In the genomic region with DNA sequence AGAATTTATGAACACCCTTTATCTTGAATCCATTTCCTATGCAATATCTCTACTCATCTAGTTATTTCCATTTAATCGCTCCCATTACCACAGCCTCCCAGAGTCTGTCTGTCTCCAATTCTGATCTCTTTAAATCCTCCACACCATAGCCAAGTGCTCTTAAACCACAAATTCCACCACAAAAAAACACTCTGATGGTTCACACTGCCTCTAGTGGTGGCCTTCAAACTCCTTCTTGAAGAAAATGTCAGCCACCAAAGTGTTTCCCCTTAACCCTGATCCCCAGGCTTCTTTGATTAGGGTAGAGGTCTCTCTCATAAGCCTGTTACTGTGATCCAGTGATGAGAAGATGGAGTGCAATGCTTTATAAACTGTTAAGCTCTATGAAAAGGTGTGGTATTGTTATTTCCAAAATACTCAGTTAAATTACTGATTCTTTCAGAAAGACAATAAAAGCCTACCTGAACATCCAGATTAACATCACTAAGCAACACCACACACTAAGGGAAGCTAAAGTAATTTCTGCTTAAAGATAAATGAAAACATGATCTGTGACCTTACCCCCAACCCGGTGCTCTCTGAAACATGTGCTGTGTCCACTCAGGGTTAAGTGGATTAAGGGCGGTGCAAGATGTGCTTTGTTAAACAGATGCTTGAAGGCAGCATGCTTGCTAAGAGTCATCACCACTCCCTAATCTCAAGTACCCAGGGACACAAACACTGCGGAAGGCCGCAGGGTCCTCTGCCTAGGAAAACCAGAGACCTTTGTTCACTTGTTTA, we compare ENCODE assay signal across 10 cellular contexts. TPM values are rescaled to one million over a fixed set of nuclear protein-coding genes. Genes with fewer than 3 reads are reported as not detected.
A peak's percentile ranks its signal among the peaks of the same experiment; 100 is the strongest.
DNase-seq lines count a peak whose midpoint lies in the region; ATAC-seq, FAIRE-seq and TF ChIP-seq lines count a peak whose summit lies in the region.
"Not testable (repeated sequence)": the region's sequence is repeated elsewhere in the genome, so short reads cannot be mapped to it uniquely, and the experiment has no call there.
"Had no signal": no experiment of that assay in that cellular context is flagged by ENCODE, and none has a peak within 500 bp of the region (broad histone marks: within the 10 kb centered on the region; RNA-seq: fewer than 3 reads in every experiment).

No MANE protein-coding gene starts in this region.

- H3K9me3 ChIP-seq in CD4-positive, CD25-positive, alpha-beta regulatory T cell (ENCODE audit: control insufficient read depth in 2 of 2, low read length in 2 of 2); PC-9 (ENCODE audit: insufficient read depth, low read depth); spleen: not testable (repeated sequence)

- FAIRE-seq in GM19239 (lab: Jason Lieb, UNC), result peak; percentile 31

- DNase-seq in CD4-positive, CD25-positive, alpha-beta regulatory T cell, result peak in 2 of 3 donors; percentile 11 to 66
- not testable (repeated sequence) for DNase-seq in GM19239 (ENCODE audit: insufficient read length, low spot score); PC-9; spleen
- DNase-seq in activated CD8-positive, alpha-beta T cell treated with anti-CD3 and anti-CD28 coated beads for 36 hours, result peak; percentile 49
- peak; percentile 35 for DNase-seq in endothelial cell (ENCODE audit: low spot score)
- peak; percentile 79 for DNase-seq in iris pigment epithelial cell (ENCODE audit: low read depth)

- H3K27me3 ChIP-seq in CD4-positive, CD25-positive, alpha-beta regulatory T cell (ENCODE audit: control insufficient read depth, insufficient read depth, low read length); KMS-11 (ENCODE audit: insufficient read depth, low read depth); PC-9 (ENCODE audit: insufficient read depth, low read depth); spleen (replicated peaks in 1 of 7): not testable (repeated sequence)

- TF ChIP-seq POLR2A in spleen (IDR thresholded peaks at IDR 0.05), result not testable (repeated sequence)

- not testable (repeated sequence) for H3K4me3 ChIP-seq in CD4-positive, CD25-positive, alpha-beta regulatory T cell (ENCODE audit: low read depth, low read length); KMS-11 (IDR thresholded peaks at IDR 0.05; ENCODE audit: insufficient read depth, low read depth, low read length); PC-9; spleen

- POLR2A ChIA-PET in PC-9 (lab: Charles Lee; ENCODE audit: unreplicated experiment); activated CD8-positive, alpha-beta T cell treated with anti-CD3 and anti-CD28 coated beads for 36 hours (lab: Charles Lee): not testable (repeated sequence)

- H3K4me1 Mint-ChIP-seq in CD4-positive, CD25-positive, alpha-beta regulatory T cell, result peaks cover 14 to 23% (median 21%) of the 10 kb centered on the region in 4 donors
- H3K4me1 Mint-ChIP-seq in activated CD8-positive, alpha-beta T cell treated with anti-CD3 and anti-CD28 coated beads for 36 hours (ENCODE audit: low read depth), result not testable (repeated sequence)
- peaks cover 34% of the 10 kb centered on the region for H3K4me1 Mint-ChIP-seq in endothelial cell (ENCODE audit: unreplicated experiment)

- not testable (repeated sequence) for H3K79me2 ChIP-seq in KMS-11 (ENCODE audit: insufficient read depth, low read depth); PC-9 (ENCODE audit: low read depth)

- not testable (repeated sequence) for H4K20me1 ChIP-seq in KMS-11 (ENCODE audit: insufficient read depth); PC-9 (ENCODE audit: insufficient read depth)

- not testable (repeated sequence) for H3K9me3 Mint-ChIP-seq in CD4-positive, CD25-positive, alpha-beta regulatory T cell; activated CD8-positive, alpha-beta T cell treated with anti-CD3 and anti-CD28 coated beads for 36 hours; endothelial cell (ENCODE audit: unreplicated experiment)

- H3F3A ChIP-seq in PC-9 (ENCODE audit: insufficient read depth, low read depth), result not testable (repeated sequence)

- not testable (repeated sequence) for H3K9me2 ChIP-seq in PC-9 (ENCODE audit: insufficient read depth)

- intact Hi-C loops in PC-9 (cut with micrococcal nuclease; ENCODE audit: unreplicated experiment), result loop anchor here (5.0 kb wide), 1 partner anchor 91 kb away; no protein-coding TSS in a partner anchor
- intact Hi-C loops in activated CD8-positive, alpha-beta T cell treated with anti-CD3 and anti-CD28 coated beads for 36 hours (cut with micrococcal nuclease), result loop anchor here (5.0 kb wide), 1 partner anchor 81 kb away; no protein-coding TSS in a partner anchor
- intact Hi-C loops in spleen (cut with DNase I; ENCODE audit: low total_unique reads), result not testable (repeated sequence)

- not testable (repeated sequence) for H3K4me3 Mint-ChIP-seq in CD4-positive, CD25-positive, alpha-beta regulatory T cell; activated CD8-positive, alpha-beta T cell treated with anti-CD3 and anti-CD28 coated beads for 36 hours; endothelial cell (ENCODE audit: unreplicated experiment)

- H3K27ac Mint-ChIP-seq in CD4-positive, CD25-positive, alpha-beta regulatory T cell, result peak overlapping the region in 1 of 3 donors; percentile 3
- not testable (repeated sequence) for H3K27ac Mint-ChIP-seq in activated CD8-positive, alpha-beta T cell treated with anti-CD3 and anti-CD28 coated beads for 36 hours
- H3K27ac Mint-ChIP-seq in endothelial cell (ENCODE audit: unreplicated experiment), result peak overlapping the region; percentile 14

- peaks cover 44% of the 10 kb centered on the region for H3K36me3 Mint-ChIP-seq in CD4-positive, CD25-positive, alpha-beta regulatory T cell
- peaks cover 30% of the 10 kb centered on the region for H3K36me3 Mint-ChIP-seq in activated CD8-positive, alpha-beta T cell treated with anti-CD3 and anti-CD28 coated beads for 36 hours (ENCODE audit: low read depth)
- not testable (repeated sequence) for H3K36me3 Mint-ChIP-seq in endothelial cell (ENCODE audit: low read depth, unreplicated experiment)

- not testable (repeated sequence) for H3K4me2 ChIP-seq in KMS-11, PC-9

- not testable (repeated sequence) for H3K4me1 ChIP-seq in CD4-positive, CD25-positive, alpha-beta regulatory T cell (ENCODE audit: control insufficient read depth, insufficient read depth, low read length, poor library complexity, severe bottlenecking); PC-9 (replicated peaks; ENCODE audit: insufficient read depth); spleen
- H3K4me1 ChIP-seq in KMS-11 (ENCODE audit: low read depth, poor library complexity, severe bottlenecking), result peaks cover 17% of the 10 kb centered on the region

- not testable (repeated sequence) for H3K9ac ChIP-seq in KMS-11

- H3K36me3 ChIP-seq in CD4-positive, CD25-positive, alpha-beta regulatory T cell (ENCODE audit: control insufficient read depth, insufficient read depth, low read length), result peaks cover 19% of the 10 kb centered on the region
- not testable (repeated sequence) for H3K36me3 ChIP-seq in KMS-11 (ENCODE audit: insufficient read depth); PC-9 (ENCODE audit: low read depth)
- peaks cover 0 to 72% (median 14%) of the 10 kb centered on the region in 6 donors for H3K36me3 ChIP-seq in spleen

- ATAC-seq in CD4-positive, CD25-positive, alpha-beta regulatory T cell (ENCODE audit: low read depth in 2 of 2), result peak; percentile 28 to 50
- peak; percentile 64 for ATAC-seq in activated CD8-positive, alpha-beta T cell treated with anti-CD3 and anti-CD28 coated beads for 36 hours

- H3K27ac ChIP-seq in CD4-positive, CD25-positive, alpha-beta regulatory T cell (ENCODE audit: insufficient read depth, low read length, poor library complexity, severe bottlenecking); KMS-11; PC-9; spleen: not testable (repeated sequence)

- TF ChIP-seq CTCF in KMS-11 (conservative IDR thresholded peaks at IDR 0.05; ENCODE audit: low read depth, low read length), result peak; percentile 70
- TF ChIP-seq CTCF in PC-9 (conservative IDR thresholded peaks at IDR 0.05), result peak; percentile 64
- peak; percentile 54 for TF ChIP-seq CTCF in activated CD8-positive, alpha-beta T cell treated with anti-CD3 and anti-CD28 coated beads for 36 hours (IDR thresholded peaks at IDR 0.05)
- peak; percentile 45 for TF ChIP-seq CTCF in endothelial cell (IDR thresholded peaks at IDR 0.05; ENCODE audit: unreplicated experiment)
- peak in 6 of 11 experiments; percentile 15 to 43 (median 26) for TF ChIP-seq CTCF in spleen (IDR thresholded peaks at IDR 0.05 in 8 of 11, conservative IDR thresholded peaks at IDR 0.05 in 3 of 11)

- CTCF ChIA-PET in PC-9 (lab: Charles Lee), result interaction anchor here (0.6 to 1.7 kb wide), 2 partner anchors 10 to 1184 kb away, joined by 3 read pairs; no protein-coding TSS in a partner anchor
- CTCF ChIA-PET in activated CD8-positive, alpha-beta T cell treated with anti-CD3 and anti-CD28 coated beads for 36 hours (lab: Charles Lee), result interaction anchor here (0.7 to 2.2 kb wide), 12 partner anchors 8 to 1986 kb away, joined by 3 to 12 read pairs (median 4); no protein-coding TSS in a partner anchor

- BruUV-seq in PC-9 (replicated peaks; lab: Mats Ljungman, UMichigan), result not testable (repeated sequence)

- H3K27me3 Mint-ChIP-seq in CD4-positive, CD25-positive, alpha-beta regulatory T cell; activated CD8-positive, alpha-beta T cell treated with anti-CD3 and anti-CD28 coated beads for 36 hours; endothelial cell (ENCODE audit: unreplicated experiment): not testable (repeated sequence)

- not testable (repeated sequence) for H2AFZ ChIP-seq in KMS-11 (ENCODE audit: low read depth); PC-9

- 72 to 88% (median 79%) methylated on average over 3 to 5 of the region's 5 CpGs for WGBS in spleen, 5 donors

RNA-seq across cellular contexts. Expression of gene CLDN20, which starts 4.5 kb away (rescaled TPM):
- total RNA-seq in CD4-positive, CD25-positive, alpha-beta regulatory T cell, result not detected
- polyA plus RNA-seq in CD4-positive, CD25-positive, alpha-beta regulatory T cell, result not detected
- total RNA-seq in PC-9 (2021) (not detected in 2 replicates), endothelial cell (ENCODE audit: unreplicated experiment) (0.23 TPM), spleen (not detected)
- not detected for total RNA-seq in activated CD8-positive, alpha-beta T cell treated with anti-CD3 and anti-CD28 coated beads for 36 hours
- not detected for polyA plus RNA-seq in spleen
- total RNA-seq: activated CD4-positive, alpha-beta memory T cell treated with anti-CD3 and anti-CD28 coated beads, Interleukin-2, amount 10 ng/mL, durations not matched to agents 7 days and 5 days; G401 had no signal

RNA-seq across cellular contexts. Expression of gene TFB1M, which starts 46.0 kb away (rescaled TPM):
- 17.7 TPM for total RNA-seq in CD4-positive, CD25-positive, alpha-beta regulatory T cell
- polyA plus RNA-seq in CD4-positive, CD25-positive, alpha-beta regulatory T cell, result 10 to 100 TPM; 10.5 to 26.5 (median 18.3) TPM
- 17.7 and 19.5 TPM in 2 replicates for total RNA-seq in PC-9 (2021)
- total RNA-seq in activated CD8-positive, alpha-beta T cell treated with anti-CD3 and anti-CD28 coated beads for 36 hours, result 10 to 100 TPM; 70.9 to 76.6 TPM
- 25.9 TPM for total RNA-seq in endothelial cell (ENCODE audit: unreplicated experiment)
- total RNA-seq in spleen, result 10 to 100 TPM; 11.4 to 39.2 (median 24.0) TPM
- 10 to 100 TPM; 16.7 to 17.8 (median 16.7) TPM for polyA plus RNA-seq in spleen
